27 cellular contexts compared by ENCODE assay signal in genomic region chr11:21495879-21496278, GRCh38.
"Had no signal": no experiment of that assay in that cellular context is flagged by ENCODE, and none has a peak within 500 bp of the region (broad histone marks: within the 10 kb centered on the region; RNA-seq: fewer than 3 reads in every experiment).

No MANE protein-coding gene starts in this region.

- ATAC-seq: effector memory CD8-positive, alpha-beta T cell; esophagus mucosa; gastroesophageal sphincter; heart left ventricle; left cardiac atrium; left lung; left ventricle myocardium superior; lower lobe of right lung; mucosa of descending colon had no signal

- H3K9me3 Mint-ChIP-seq: dendritic cell treated with granulocyte-macrophage colony-stimulating factor and Interleukin-4, amounts not matched to agents 40 ng/mL and 50 ng/mL, for 4 days had no signal

- H3K27me3 ChIP-seq: colonic mucosa, esophagus squamous epithelium, gastroesophageal sphincter, heart left ventricle, hepatocyte, left lung had no signal

- H2AFZ ChIP-seq: hepatocyte had no signal

- H3K4me3 ChIP-seq: colonic mucosa, esophagus squamous epithelium, gastroesophageal sphincter, heart left ventricle, hepatocyte, left lung, lower lobe of right lung, mucosa of descending colon had no signal

- H3K36me3 ChIP-seq: colonic mucosa, esophagus squamous epithelium, gastroesophageal sphincter, heart left ventricle, left lung, lower lobe of right lung had no signal

- H3K27me3 Mint-ChIP-seq: dendritic cell treated with granulocyte-macrophage colony-stimulating factor and Interleukin-4, amounts not matched to agents 40 ng/mL and 50 ng/mL, for 4 days; effector memory CD8-positive, alpha-beta T cell; naive B cell had no signal

- H3K4me2 ChIP-seq: hepatocyte had no signal

- H3K27ac Mint-ChIP-seq: dendritic cell treated with granulocyte-macrophage colony-stimulating factor and Interleukin-4, amounts not matched to agents 40 ng/mL and 50 ng/mL, for 4 days; effector memory CD8-positive, alpha-beta T cell; endodermal cell; immature natural killer cell; mesothelial cell of epicardium; naive B cell had no signal

- DNase-seq: colonic mucosa; cortex of kidney; effector CD8-positive, alpha-beta T cell; effector memory CD8-positive, alpha-beta T cell; endodermal cell; erythroblast; esophagus squamous epithelium; foreskin fibroblast; foreskin melanocyte; heart left ventricle; hypothalamus; immature natural killer cell; islet precursor cell; left cardiac atrium; left lung; left ventricle myocardium superior; lower lobe of right lung; mesenchymal stem cell; mucosa of descending colon; naive B cell had no signal

- H3K4me3 Mint-ChIP-seq: dendritic cell treated with granulocyte-macrophage colony-stimulating factor and Interleukin-4, amounts not matched to agents 40 ng/mL and 50 ng/mL, for 4 days; effector memory CD8-positive, alpha-beta T cell; endodermal cell; immature natural killer cell; mesothelial cell of epicardium; naive B cell had no signal

- H3K4me1 Mint-ChIP-seq: endodermal cell, immature natural killer cell, mesothelial cell of epicardium, naive B cell had no signal

- FAIRE-seq: endometrium had no signal

- H3K79me2 ChIP-seq: hepatocyte had no signal

- H3K36me3 Mint-ChIP-seq: immature natural killer cell, mesothelial cell of epicardium, naive B cell had no signal

- H3K9me3 ChIP-seq: colonic mucosa, lower lobe of right lung had no signal

- H3K27ac ChIP-seq: colonic mucosa, epithelial cell of prostate, esophagus squamous epithelium, gastroesophageal sphincter, heart left ventricle, hepatocyte, left lung, lower lobe of right lung had no signal

- H3K4me1 ChIP-seq: colonic mucosa, esophagus squamous epithelium, gastroesophageal sphincter, heart left ventricle, left lung, lower lobe of right lung had no signal
